8 cellular contexts compared by ENCODE assay signal in the genomic region with DNA sequence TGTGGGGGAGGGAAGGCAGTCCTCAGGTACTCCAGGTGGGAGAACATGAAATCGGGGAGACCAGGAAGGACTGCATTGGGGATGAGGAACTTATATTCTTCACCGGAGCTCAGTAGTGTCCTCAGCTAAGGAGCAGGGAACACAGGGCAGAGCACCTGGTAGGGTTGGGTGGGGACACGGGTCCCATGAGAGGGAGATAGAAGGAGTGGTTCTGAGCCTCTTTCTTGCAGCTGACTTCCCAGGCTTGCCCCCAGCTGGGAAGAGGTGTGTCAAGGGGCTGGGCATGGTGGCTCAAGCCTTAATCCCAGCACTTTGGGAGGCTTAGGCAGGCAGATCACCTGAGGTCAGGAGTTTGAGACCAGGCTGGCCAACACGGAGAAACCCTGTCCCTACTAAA. TPM values are rescaled to one million over a fixed set of nuclear protein-coding genes. Genes with fewer than 3 reads are reported as not detected.
DNase-seq lines count a peak whose midpoint lies in the region; ATAC-seq and TF ChIP-seq lines count a peak whose summit lies in the region.

No MANE protein-coding gene starts in this region.

- peaks cover 10% of the 10 kb centered on the region for H3K27me3 Mint-ChIP-seq in activated T-cell treated with anti-CD3 and anti-CD28 coated beads, Interleukin-2, amount 50 U/mL, for 24 hours

- peaks cover 21% of the 10 kb centered on the region for H3K36me3 Mint-ChIP-seq in activated T-cell treated with anti-CD3 and anti-CD28 coated beads, Interleukin-2, amount 50 U/mL, for 24 hours (ENCODE audit: low read depth)

- H3K4me3 ChIP-seq in left lung (peak overlapping the region in 1 of 2 donors; percentile 81), thyroid gland (replicated peaks in 1 of 3) (no peak overlapping the region)

- TF ChIP-seq POLR2A in thyroid gland (IDR thresholded peaks at IDR 0.05) = no peak

- H3K4me1 Mint-ChIP-seq in activated T-cell treated with anti-CD3 and anti-CD28 coated beads, Interleukin-2, amount 50 U/mL, for 24 hours (ENCODE audit: low read depth) = peaks cover 66% of the 10 kb centered on the region

- H3K27ac Mint-ChIP-seq in activated T-cell treated with anti-CD3 and anti-CD28 coated beads, Interleukin-2, amount 50 U/mL, for 24 hours = peak overlapping the region; percentile 98

- H3K36me3 ChIP-seq in left lung (peaks cover 0 to under 1% of the 10 kb centered on the region in 2 donors), thyroid gland (no peaks in the 10 kb centered on the region)

- WGBS in adipose tissue, 3 donors = 53 to 78% (median 57%) methylated on average over 4 of the region's 4 CpGs
- 71 to 74% methylated on average over 4 of the region's 4 CpGs for WGBS in thyroid gland, 2 donors

- no peaks in the 10 kb centered on the region for H3K9me3 ChIP-seq in left lung
- no peaks in the 10 kb centered on the region for H3K9me3 ChIP-seq in thyroid gland

- H3K27me3 ChIP-seq in left lung (peaks cover 0 to 24% of the 10 kb centered on the region in 2 donors), thyroid gland (no peaks in the 10 kb centered on the region)

- peak overlapping the region; percentile 93 for H3K4me3 Mint-ChIP-seq in activated T-cell treated with anti-CD3 and anti-CD28 coated beads, Interleukin-2, amount 50 U/mL, for 24 hours

- H3K4me1 ChIP-seq in left lung (peaks cover 69 to 80% of the 10 kb centered on the region in 2 donors), thyroid gland (peaks cover 52 to 74% of the 10 kb centered on the region in 2 donors)

- no peak for DNase-seq in activated T-cell treated with anti-CD3 and anti-CD28 coated beads, Interleukin-2, amount 50 U/mL, for 24 hours
- no peak for DNase-seq in activated T-cell treated with anti-CD3 and anti-CD28 coated beads, Interleukin-2, amount 50 U/mL, for 48 hours
- DNase-seq in left lung = no peak
- no peak for DNase-seq in thyroid gland
- DNase-seq in NCI-H774 (lab: John Stamatoyannopoulos, UW) = no peak
- DNase-seq in HCEC 1CT = no peak

- no peak for TF ChIP-seq CTCF in left lung (IDR thresholded peaks at IDR 0.05)
- TF ChIP-seq CTCF in thyroid gland (IDR thresholded peaks at IDR 0.05) = no peak

- intact Hi-C loops in left lung (cut with DNase I) (no loop called here), thyroid gland (cut with DNase I) (no loop called here)

- H3K9me3 Mint-ChIP-seq in activated T-cell treated with anti-CD3 and anti-CD28 coated beads, Interleukin-2, amount 50 U/mL, for 24 hours = no peaks in the 10 kb centered on the region

- H3K27ac ChIP-seq in adipose tissue (ENCODE audit: low read depth, low read length) (peak overlapping the region; percentile 61), left lung (peak overlapping the region; percentile 92 to 97), thyroid gland (peak overlapping the region in 2 of 3 donors; percentile 80 to 91)

- no peak for ATAC-seq in left lung
- ATAC-seq in HG03520 (IDR thresholded peaks at IDR 0.05; ENCODE audit: unreplicated experiment) = no peak

RNA-seq across cellular contexts. Expression of gene FHOD1, which starts 2.1 kb away (rescaled TPM):
- 10 to 100 TPM; 11.3 to 41.7 (median 33.4) TPM for polyA plus RNA-seq in adipose tissue
- total RNA-seq in left lung (100 to 1,000 TPM in 1 of 2 donors, 10 to 100 TPM in 1; 68.4 to 132 TPM), thyroid gland (10 to 100 TPM; 17.9 to 26.4 (median 24.3) TPM)

RNA-seq across cellular contexts. Expression of gene SLC9A5, which starts 3.6 kb away (rescaled TPM):
- polyA plus RNA-seq in adipose tissue = 1 to 10 TPM in 1 of 3 donors, under 1 TPM in 2; 0.26 to 1.6 (median 0.82) TPM
- total RNA-seq in left lung (1 to 10 TPM; 3.2 to 4.0 TPM), thyroid gland (1 to 10 TPM in 2 of 4 donors, under 1 TPM in 2; 0.56 to 3.0 (median 1.1) TPM)

RNA-seq across cellular contexts. Expression of gene TMEM208, which starts 18.3 kb away (rescaled TPM):
- 10 to 100 TPM; 65.4 to 77.4 (median 75.5) TPM for polyA plus RNA-seq in adipose tissue
- total RNA-seq in left lung (10 to 100 TPM; 43.8 to 56.9 TPM), thyroid gland (10 to 100 TPM; 53.2 to 69.0 (median 58.3) TPM)

RNA-seq across cellular contexts. Expression of gene PLEKHG4, which starts 34.1 kb away (rescaled TPM):
- 10 to 100 TPM in 2 of 3 donors, 1 to 10 TPM in 1; 5.6 to 12.6 (median 11.6) TPM for polyA plus RNA-seq in adipose tissue
- 10 to 100 TPM; 24.9 to 28.5 TPM for total RNA-seq in left lung
- total RNA-seq in thyroid gland = 10 to 100 TPM in 2 of 4 donors, 1 to 10 TPM in 2; 8.2 to 11.7 (median 9.5) TPM

RNA-seq across cellular contexts. Expression of gene ELMO3, which starts 46.3 kb away (rescaled TPM):
- polyA plus RNA-seq in adipose tissue = 10 to 100 TPM in 1 of 3 donors, 1 to 10 TPM in 2; 1.8 to 35.7 (median 4.5) TPM
- 10 to 100 TPM; 14.8 to 21.2 TPM for total RNA-seq in left lung
- 10 to 100 TPM; 26.0 to 37.8 (median 30.0) TPM for total RNA-seq in thyroid gland
